ENCODE assay signal across 10 cellular contexts in genomic region chr19:1155352-1156304, GRCh38. TPM values are rescaled to one million over a fixed set of nuclear protein-coding genes. Genes with fewer than 3 reads are reported as not detected.
DNase-seq lines count a peak whose midpoint lies in the region; ATAC-seq and TF ChIP-seq lines count a peak whose summit lies in the region.
"Had no signal": no experiment of that assay in that cellular context is flagged by ENCODE, and none has a peak within 500 bp of the region (broad histone marks: within the 10 kb centered on the region; RNA-seq: fewer than 3 reads in every experiment).

No MANE protein-coding gene starts in this region.

- no peak for TF ChIP-seq POLR2A in GM18505 (IDR thresholded peaks at IDR 0.05; ENCODE audit: borderline replicate concordance, extremely low read depth, insufficient read depth, insufficient read length)

- no peaks in the 10 kb centered on the region for H3K27me3 ChIP-seq in skeletal muscle satellite cell (ENCODE audit: control insufficient read depth, insufficient read depth, low read length)

- H3K9ac ChIP-seq in skeletal muscle satellite cell (ENCODE audit: low read depth, low read length), result peak overlapping the region; percentile 86

- intact Hi-C loops in left colon (cut with DNase I, micrococcal nuclease), result no loop called here

- H3K4me1 ChIP-seq in skeletal muscle satellite cell (ENCODE audit: control insufficient read depth, insufficient read depth, low read length), result peaks cover 19% of the 10 kb centered on the region

- ATAC-seq in left colon, result peak; percentile 50
- no peak for ATAC-seq in GM18505 (IDR thresholded peaks at IDR 0.05; ENCODE audit: unreplicated experiment)

- DNase-seq in GM03348 (ENCODE audit: low spot score), result peak; percentile 55
- DNase-seq in choroid plexus epithelial cell (ENCODE audit: low read depth), result peak; percentile 32
- no peak for DNase-seq in left colon
- DNase-seq in NCI-H1417 treated with DMSO at 0.1 percent for 48 hours (lab: John Stamatoyannopoulos, UW), result no peak
- no peak for DNase-seq in NOMO-1 (lab: John Stamatoyannopoulos, UW; ENCODE audit: unreplicated experiment in 2 of 2)
- DNase-seq in NCI-H2081 treated with DMSO at 0.1 percent for 48 hours (lab: John Stamatoyannopoulos, UW), result no peak
- DNase-seq: CD4-positive, alpha-beta memory T cell; NCI-H1092 treated with DMSO at 0.1 percent for 48 hours had no signal

- no peak for TF ChIP-seq CTCF in choroid plexus epithelial cell (conservative IDR thresholded peaks at IDR 0.05; ENCODE audit: low read depth, low read length)

- no peaks in the 10 kb centered on the region for H3K9me3 ChIP-seq in skeletal muscle satellite cell (replicated peaks; ENCODE audit: low read length)

- peak overlapping the region; percentile 82 for H3K4me2 ChIP-seq in skeletal muscle satellite cell (ENCODE audit: low read length)

- H3K4me3 ChIP-seq in choroid plexus epithelial cell (ENCODE audit: low read depth, low read length) (peak overlapping the region; percentile 41), skeletal muscle satellite cell (ENCODE audit: low read length) (peak overlapping the region; percentile 50)

- peaks cover 27% of the 10 kb centered on the region for H3K36me3 ChIP-seq in skeletal muscle satellite cell (ENCODE audit: insufficient read depth, low read length)

RNA-seq across cellular contexts. Expression of gene SBNO2, which starts 18.4 kb away (rescaled TPM):
- total RNA-seq in left colon, result 10 to 100 TPM; 58.6 to 71.9 TPM
- 43.3 and 44.1 TPM in 2 replicates for total RNA-seq in skeletal muscle satellite cell (2012; rRNA removed)

RNA-seq across cellular contexts. Expression of gene STK11, which starts 50.0 kb away (rescaled TPM):
- total RNA-seq in left colon, result 10 to 100 TPM; 71.8 to 91.8 TPM
- 50.7 and 61.9 TPM in 2 replicates for total RNA-seq in skeletal muscle satellite cell (2012; rRNA removed)

RNA-seq across cellular contexts. Expression of gene GPX4, which starts 51.8 kb away (rescaled TPM):
- 100 to 1,000 TPM; 162 to 176 TPM for total RNA-seq in left colon
- total RNA-seq in skeletal muscle satellite cell (2012; rRNA removed), result 339 and 487 TPM in 2 replicates

Comparison
In these comparisons a context has a peak if more than half of its experiments do, and no peak if none do; other contexts are left out.
1. DNase-seq: peak in GM03348 (single experiment) and choroid plexus epithelial cell (single experiment); none in left colon (0 of 2), NCI-H1417 treated with DMSO at 0.1 percent for 48 hours (single experiment), NOMO-1 (0 of 2) and NCI-H2081 treated with DMSO at 0.1 percent for 48 hours (single experiment).